29 cellular contexts compared by ENCODE assay signal in the genomic region with DNA sequence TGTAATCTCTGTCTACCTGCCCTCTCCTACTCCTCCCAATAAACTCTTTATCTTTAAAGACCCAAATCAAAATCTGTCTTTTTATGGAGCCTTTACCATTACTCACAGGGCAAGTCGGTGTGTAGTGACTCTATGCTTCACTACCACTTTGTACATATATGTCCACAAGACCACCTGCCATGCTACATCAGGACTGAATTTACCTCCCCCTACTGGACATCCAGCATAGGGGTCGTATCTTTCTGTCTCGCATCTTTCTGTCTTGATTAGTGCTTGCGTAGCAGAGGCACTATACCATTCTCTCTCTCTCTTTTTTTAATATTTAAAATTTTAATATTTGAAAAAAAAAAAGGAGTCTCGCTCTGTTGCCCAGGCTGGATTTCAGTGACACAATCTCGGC.
DNase-seq lines count a peak whose midpoint lies in the region; ATAC-seq and TF ChIP-seq lines count a peak whose summit lies in the region.
"Had no signal": no experiment of that assay in that cellular context is flagged by ENCODE, and none has a peak within 500 bp of the region (broad histone marks: within the 10 kb centered on the region; RNA-seq: fewer than 3 reads in every experiment).

No MANE protein-coding gene starts in this region.

- H3K4ac ChIP-seq in mesendoderm (ENCODE audit: low read depth, low read length), result no peak overlapping the region

- no peak overlapping the region for H3K23ac ChIP-seq in mesendoderm (ENCODE audit: low read length)

- BruUV-seq in A673 (replicated peaks; lab: Mats Ljungman, UMichigan), result no TSS peak

- H3K27me3 ChIP-seq in A673 (replicated peaks; ENCODE audit: insufficient read depth, low read depth, low read length, poor library complexity), result no peaks in the 10 kb centered on the region
- H3K27me3 ChIP-seq in mesendoderm (ENCODE audit: insufficient read depth, low read length, poor library complexity), result no peaks in the 10 kb centered on the region
- H3K27me3 ChIP-seq in gastroesophageal sphincter, result no peaks in the 10 kb centered on the region
- H3K27me3 ChIP-seq: adrenal gland, BLaER1, breast epithelium, esophagus muscularis mucosa, MG63 had no signal

- H4K5ac ChIP-seq in mesendoderm (ENCODE audit: low read length), result no peak overlapping the region

- in situ Hi-C loops in astrocyte of the cerebellum (cut with HindIII; ENCODE audit: low sequenced_read_pairs), result no loop called here

- ATAC-seq in gastroesophageal sphincter, result no peak
- ATAC-seq: Panc1; stimulated activated effector memory CD8-positive, alpha-beta T cell treated with anti-CD3 and anti-CD28 coated beads, Interleukin-12 subunit alpha, Interleukin-12 subunit beta, amount 100 ng/mL, for 72 hours had no signal

- DNase-seq in A673 (ENCODE audit: low spot score) (peak; percentile 17), HEK293T (ENCODE audit: extremely low spot score) (peak; percentile 10), astrocyte of the cerebellum (ENCODE audit: low read depth) (no peak), mesendoderm (peak; percentile 14), UCSD-AML1 (lab: John Stamatoyannopoulos, UW; ENCODE audit: unreplicated experiment) (no peak), COLO668 (lab: John Stamatoyannopoulos, UW; ENCODE audit: unreplicated experiment) (no peak)
- no peak for DNase-seq in activated CD8-positive, alpha-beta memory T cell treated with anti-CD3 and anti-CD28 coated beads for 24 hours
- DNase-seq: activated CD4-positive, alpha-beta T cell treated with anti-CD3 and anti-CD28 coated beads for 4 hours; activated naive CD4-positive, alpha-beta T cell; activated T-cell treated with anti-CD3 and anti-CD28 coated beads, Interleukin-2, amount 50 U/mL, for 48 hours; adrenal gland; effector CD8-positive, alpha-beta T cell; foreskin melanocyte; kidney; MG63; NCI-H1436 treated with DMSO at 0.1 percent for 48 hours; NCI-H2107; NCI-H446 treated with DMSO at 0.1 percent for 48 hours; nephron progenitor cell; SIG-M5; spleen; stimulated activated CD4-positive, alpha-beta T cell treated with anti-CD3 and anti-CD28 coated beads, Interleukin-2, amount 100 ng/mL, for 48 hours; substantia nigra had no signal

- TF ChIP-seq CTCF in A673 (conservative IDR thresholded peaks at IDR 0.05; ENCODE audit: low read depth, low read length), result peak; percentile 36
- peak; percentile 10 for TF ChIP-seq CTCF in astrocyte of the cerebellum (IDR thresholded peaks at IDR 0.05; ENCODE audit: low read depth, low read length, missing control alignments)
- no peak for TF ChIP-seq CTCF in gastroesophageal sphincter (IDR thresholded peaks at IDR 0.05)

- H3K27ac ChIP-seq in A673 (ENCODE audit: low read depth, low read length, poor library complexity, severe bottlenecking), result no peak overlapping the region
- H3K27ac ChIP-seq in mesendoderm (ENCODE audit: low read depth, low read length), result no peak overlapping the region
- no peak overlapping the region for H3K27ac ChIP-seq in gastroesophageal sphincter
- H3K27ac ChIP-seq: adrenal gland, BLaER1, breast epithelium, esophagus muscularis mucosa had no signal

- no peak overlapping the region for H3K4me3 ChIP-seq in A673 (ENCODE audit: low read depth, low read length, poor library complexity, severe bottlenecking)
- no peak overlapping the region for H3K4me3 ChIP-seq in astrocyte of the cerebellum (ENCODE audit: low read depth, low read length)
- H3K4me3 ChIP-seq in mesendoderm (ENCODE audit: low read length), result no peak overlapping the region
- no peak overlapping the region for H3K4me3 ChIP-seq in gastroesophageal sphincter
- H3K4me3 ChIP-seq: adrenal gland, BLaER1, breast epithelium, esophagus muscularis mucosa, MG63, spleen had no signal

- H2BK120ac ChIP-seq in mesendoderm (ENCODE audit: low read depth, low read length), result no peak overlapping the region

- H3K36me3 ChIP-seq in A673 (ENCODE audit: insufficient read depth, low read length, poor library complexity, severe bottlenecking), result no peaks in the 10 kb centered on the region
- no peaks in the 10 kb centered on the region for H3K36me3 ChIP-seq in mesendoderm (ENCODE audit: control insufficient read depth, insufficient read depth, low read length)
- H3K36me3 ChIP-seq in gastroesophageal sphincter, result no peaks in the 10 kb centered on the region
- H3K36me3 ChIP-seq: adrenal gland, BLaER1, breast epithelium, esophagus muscularis mucosa, MG63, spleen had no signal

- POLR2A ChIA-PET in A673 (lab: Charles Lee; ENCODE audit: low non-redundant PET) (no interaction called here), HEK293T (lab: Yijun Ruan, JAX) (no interaction called here)

- H2BK5ac ChIP-seq in mesendoderm (ENCODE audit: low read length), result no peak overlapping the region

- no peak overlapping the region for H2BK15ac ChIP-seq in mesendoderm (replicated peaks; ENCODE audit: low read depth)

- H3K9ac ChIP-seq in mesendoderm (ENCODE audit: low read length), result no peak overlapping the region
- H3K9ac ChIP-seq: BLaER1 had no signal

- H3K4me1 ChIP-seq in A673 (ENCODE audit: insufficient read depth, low read length, poor library complexity, severe bottlenecking) (no peaks in the 10 kb centered on the region), mesendoderm (ENCODE audit: control insufficient read depth, low read depth, low read length) (no peaks in the 10 kb centered on the region), gastroesophageal sphincter (peaks cover 0 to 6% (median 3%) of the 10 kb centered on the region in 3 donors)
- H3K4me1 ChIP-seq: adrenal gland, BLaER1, breast epithelium, spleen had no signal

- CTCF ChIA-PET in A673 (lab: Charles Lee), result no interaction called here
- CTCF ChIA-PET in HEK293T (lab: Yijun Ruan, JAX), result interaction anchor here (0.6 kb wide), 1 partner anchor 14 kb away, joined by 4 read pairs; no protein-coding TSS in a partner anchor

- no CpG with 5 or more reads among the region's 6 CpGs for WGBS in mesendoderm (ENCODE audit: extremely low coverage, insufficient coverage, low lambda C conversion rate)
- whole genome bisulfite sequencing in gastroesophageal sphincter (ENCODE audit: low coverage in 1 of 2), 2 donors, result 78 to 88% methylated on average over 4 to 6 of the region's 6 CpGs

- no peak overlapping the region for H4K8ac ChIP-seq in mesendoderm (ENCODE audit: low read depth, low read length)

- intact Hi-C loops in A673 (cut with micrococcal nuclease; ENCODE audit: unreplicated experiment), result no loop called here

- H3K4me2 ChIP-seq in mesendoderm (ENCODE audit: low read length), result no peak overlapping the region
- H3K4me2 ChIP-seq: BLaER1 had no signal

- no peak overlapping the region for H3K56ac ChIP-seq in mesendoderm (ENCODE audit: low read length)

- TF ChIP-seq EP300 in gastroesophageal sphincter (IDR thresholded peaks at IDR 0.05), result no peak

- H3K18ac ChIP-seq in mesendoderm (ENCODE audit: low read length), result no peak overlapping the region

- H2AK5ac ChIP-seq in mesendoderm (ENCODE audit: low read length), result no peak overlapping the region

- TF ChIP-seq POLR2A in gastroesophageal sphincter (IDR thresholded peaks at IDR 0.05), result no peak

- H3K9me3 ChIP-seq in A673 (ENCODE audit: low read depth, low read length, poor library complexity, severe bottlenecking), result no peaks in the 10 kb centered on the region
- no peaks in the 10 kb centered on the region for H3K9me3 ChIP-seq in gastroesophageal sphincter
- H3K9me3 ChIP-seq: adrenal gland, breast epithelium, MG63 had no signal

- no peaks in the 10 kb centered on the region for H3K79me1 ChIP-seq in mesendoderm (ENCODE audit: low read length)

- H3K79me2 ChIP-seq in mesendoderm (ENCODE audit: control insufficient read depth, insufficient read depth, low read length), result no peaks in the 10 kb centered on the region

TF ChIP-seq in HEK293T, 16 proteins besides CTCF, POLR2A, EP300 and RAD21:
- no peak for TF ChIP-seq FOXM1 (IDR thresholded peaks at IDR 0.05; ENCODE audit: borderline replicate concordance)

Comparison
In these comparisons a context has a peak if more than half of its experiments do, and no peak if none do; other contexts are left out.
1. DNase-seq: peak in A673 (single experiment), HEK293T (single experiment) and mesendoderm (single experiment); none in astrocyte of the cerebellum (single experiment), UCSD-AML1 (single experiment), activated CD8-positive, alpha-beta memory T cell treated with anti-CD3 and anti-CD28 coated beads for 24 hours (single experiment) and COLO668 (single experiment).
2. CTCF ChIP-seq: peak in A673 (single experiment) and astrocyte of the cerebellum (single experiment); none in gastroesophageal sphincter (0 of 4).